Comparison of ENCODE assay signal across 4 cellular contexts in the genomic region with DNA sequence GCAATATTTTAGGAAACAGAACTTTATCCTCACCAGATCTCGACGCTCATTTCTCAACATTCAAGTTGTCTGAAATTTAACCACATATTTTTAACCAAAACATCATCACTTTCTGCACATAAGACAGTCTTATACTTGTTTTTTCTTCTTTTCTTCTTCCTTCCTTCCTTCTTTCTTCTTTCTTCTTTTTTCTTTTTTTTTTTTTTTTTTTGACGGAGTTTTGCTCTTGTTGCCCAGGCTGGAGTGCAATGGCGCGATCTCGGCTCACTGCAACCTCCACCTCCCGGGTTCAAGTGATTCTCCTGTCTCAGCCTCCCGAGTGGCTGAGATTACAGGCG. TPM values are rescaled to one million over a fixed set of nuclear protein-coding genes. Genes with fewer than 3 reads are reported as not detected.
"Had no signal": no experiment of that assay in that cellular context is flagged by ENCODE, and none has a peak within 500 bp of the region (broad histone marks: within the 10 kb centered on the region; RNA-seq: fewer than 3 reads in every experiment).

No MANE protein-coding gene starts in this region.

RNA-seq across cellular contexts. Expression of a gene that starts 2.3 kb away (rescaled TPM):
- polyA plus RNA-seq: endothelial cell of umbilical vein, fibroblast of lung, foreskin keratinocyte, hepatocyte had no signal

RNA-seq across cellular contexts. Expression of a gene that starts 5.8 kb away (rescaled TPM):
- polyA plus RNA-seq: endothelial cell of umbilical vein, fibroblast of lung, foreskin keratinocyte had no signal

RNA-seq across cellular contexts. Expression of a gene that starts 27.3 kb away (rescaled TPM):
- polyA plus RNA-seq: endothelial cell of umbilical vein, fibroblast of lung, foreskin keratinocyte, hepatocyte had no signal
